In the genomic region with DNA sequence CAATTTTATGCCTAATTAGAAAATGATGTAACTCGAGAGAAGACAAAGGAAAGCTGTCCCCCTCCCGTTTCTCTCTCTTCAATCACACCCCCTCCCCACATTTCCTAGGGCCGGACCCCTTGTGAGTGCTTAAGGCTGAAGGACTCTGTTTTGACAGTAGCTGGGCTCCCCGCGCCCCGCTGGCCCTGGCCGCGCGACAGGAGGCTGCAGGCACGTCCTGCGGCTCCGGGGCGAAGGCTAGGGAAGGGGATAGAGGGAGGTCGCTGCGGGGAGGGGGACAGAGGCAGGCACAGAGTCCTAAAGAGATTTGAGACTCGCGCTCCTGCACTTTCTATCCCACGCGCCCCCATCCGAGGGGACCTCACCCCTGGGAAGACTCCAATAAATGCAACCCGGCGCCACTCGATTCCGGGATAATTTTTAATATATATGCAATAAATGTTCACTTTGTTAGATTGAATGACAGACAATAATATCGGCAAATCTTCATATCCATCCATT, we compare ENCODE assay signal across 14 cellular contexts. TPM values are rescaled to one million over a fixed set of nuclear protein-coding genes. Genes with fewer than 3 reads are reported as not detected.
A peak's percentile ranks its signal among the peaks of the same experiment; 100 is the strongest.
DNase-seq lines count a peak whose midpoint lies in the region; ATAC-seq, FAIRE-seq and TF ChIP-seq lines count a peak whose summit lies in the region.
"Had no signal": no experiment of that assay in that cellular context is flagged by ENCODE, and none has a peak within 500 bp of the region (broad histone marks: within the 10 kb centered on the region; RNA-seq: fewer than 3 reads in every experiment).

No MANE protein-coding gene starts in this region.

- no peak overlapping the region for H3K4ac ChIP-seq in H9 (ENCODE audit: low read depth, low read length)
- no peak overlapping the region for H3K4ac ChIP-seq in H1 (replicated peaks; ENCODE audit: insufficient read length, low read depth, low read length)
- H3K4ac ChIP-seq in mesendoderm (ENCODE audit: low read depth, low read length), result no peak overlapping the region

- H3K27ac ChIP-seq in H9 (ENCODE audit: insufficient read length, low read depth, low read length), result no peak overlapping the region
- H3K27ac ChIP-seq in H1 (ENCODE audit: low read depth, low read length), result no peak overlapping the region
- H3K27ac ChIP-seq in mesendoderm (ENCODE audit: low read depth, low read length), result no peak overlapping the region
- H3K27ac ChIP-seq in spleen, result no peak overlapping the region
- H3K27ac ChIP-seq: KMS-11, PC-9, SK-N-MC had no signal

- H3T11ph ChIP-seq in H9 (ENCODE audit: low read length), result no peak overlapping the region

- intact Hi-C loops in spleen (cut with DNase I; ENCODE audit: low total_unique reads), result loop anchor here (10.0 kb wide), 1 partner anchor 614 kb away; no protein-coding TSS in a partner anchor

- H3K79me2 ChIP-seq in H9 (ENCODE audit: insufficient read depth, low read length) (no peaks in the 10 kb centered on the region), H1 (ENCODE audit: control insufficient read depth in 1 of 2, insufficient read depth in 2 of 2, low read length in 2 of 2) (no peaks in the 10 kb centered on the region), mesendoderm (ENCODE audit: control insufficient read depth, insufficient read depth, low read length) (no peaks in the 10 kb centered on the region)

- H2BK5ac ChIP-seq in H9 (ENCODE audit: insufficient read length, low read length), result no peak overlapping the region
- H2BK5ac ChIP-seq in H1 (ENCODE audit: low read depth, low read length), result no peak overlapping the region
- H2BK5ac ChIP-seq in mesendoderm (ENCODE audit: low read length), result no peak overlapping the region

- H2BK12ac ChIP-seq in H9 (ENCODE audit: insufficient read length, low read depth, low read length), result no peak overlapping the region
- no peak overlapping the region for H2BK12ac ChIP-seq in H1 (ENCODE audit: low read depth, low read length)

- TF ChIP-seq POLR2A in H1 (IDR thresholded peaks at IDR 0.05; ENCODE audit: control extremely low read depth in 1 of 2, low read depth in 2 of 2, low read length in 2 of 2) (no peak), spleen (IDR thresholded peaks at IDR 0.05) (no peak)

- H3K27me3 Mint-ChIP-seq in H9 (ENCODE audit: low read depth), result peaks cover 100% of the 10 kb centered on the region

- no peak overlapping the region for H3K56ac ChIP-seq in H9 (ENCODE audit: insufficient read length, low read depth, low read length)
- no peak overlapping the region for H3K56ac ChIP-seq in H1 (replicated peaks; ENCODE audit: insufficient read length, low read depth, low read length)
- no peak overlapping the region for H3K56ac ChIP-seq in mesendoderm (ENCODE audit: low read length)

- H4K20me1 ChIP-seq in H9 (ENCODE audit: control insufficient read depth, insufficient read depth, insufficient read length), result no peaks in the 10 kb centered on the region
- peaks cover 18 to 34% of the 10 kb centered on the region in 2 experiments for H4K20me1 ChIP-seq in H1 (replicated peaks in 1 of 2; ENCODE audit: control insufficient read depth in 1 of 2, insufficient read depth in 2 of 2, low read length in 2 of 2)

- H3K79me1 ChIP-seq in H9 (ENCODE audit: insufficient read depth, low read depth, low read length, poor library complexity, severe bottlenecking), result no peaks in the 10 kb centered on the region
- no peaks in the 10 kb centered on the region for H3K79me1 ChIP-seq in H1 (ENCODE audit: low read depth, low read length)
- H3K79me1 ChIP-seq in mesendoderm (ENCODE audit: low read length), result no peaks in the 10 kb centered on the region

- no peak overlapping the region for H2AFZ ChIP-seq in H9 (ENCODE audit: low read length)
- no peak overlapping the region for H2AFZ ChIP-seq in H1 (ENCODE audit: low read length)
- H2AFZ ChIP-seq: PC-9 had no signal

- TF ChIP-seq CTCF in H9 (conservative IDR thresholded peaks at IDR 0.05), result no peak
- no peak for TF ChIP-seq CTCF in H1 (IDR thresholded peaks at IDR 0.05; ENCODE audit: control extremely low read depth in 1 of 3, insufficient read depth in 1 of 3, low read depth in 1 of 3, low read length in 3 of 3)
- TF ChIP-seq CTCF in spleen (IDR thresholded peaks at IDR 0.05 in 8 of 11, conservative IDR thresholded peaks at IDR 0.05 in 3 of 11), result no peak

- H3K4me3 ChIP-seq in H1 (ENCODE audit: extremely low read depth in 1 of 4, insufficient read depth in 2 of 4, low read depth in 3 of 4, low read length in 4 of 4), result peak overlapping the region; percentile 10 to 54 (median 26); a peak in 4 of 8 replicates
- H3K4me3 ChIP-seq in mesendoderm (ENCODE audit: low read length), result no peak overlapping the region
- no peak overlapping the region for H3K4me3 ChIP-seq in spleen
- H3K4me3 ChIP-seq: PC-9, SK-N-MC had no signal

- H3K36me3 Mint-ChIP-seq in H9 (ENCODE audit: insufficient read depth in 1 of 3, low read depth in 3 of 3), result peaks cover 0 to 2% (median 0%) of the 10 kb centered on the region in 3 experiments; a peak in 1 of 7 replicates
- H3K36me3 Mint-ChIP-seq: CD8-positive, alpha-beta T cell had no signal

- H3K9me3 ChIP-seq in H9 (ENCODE audit: control insufficient read depth, low read depth, low read length) (no peaks in the 10 kb centered on the region), H1 (ENCODE audit: insufficient read depth in 2 of 2, low read depth in 1 of 2, low read length in 1 of 2) (no peaks in the 10 kb centered on the region), spleen (no peaks in the 10 kb centered on the region)

- no peak for TF ChIP-seq EP300 in H1 (IDR thresholded peaks at IDR 0.05; ENCODE audit: borderline replicate concordance in 1 of 2, low read depth in 2 of 2, low read length in 2 of 2)

- no peaks in the 10 kb centered on the region; a peak in 1 of 5 replicates for H3K9me3 Mint-ChIP-seq in H9
- H3K9me3 Mint-ChIP-seq: CD8-positive, alpha-beta T cell had no signal

- no peaks in the 10 kb centered on the region; a peak in 1 of 8 replicates for H3K36me3 ChIP-seq in H1 (ENCODE audit: control insufficient read depth in 2 of 4, insufficient read depth in 4 of 4, low read length in 3 of 4)
- no peaks in the 10 kb centered on the region for H3K36me3 ChIP-seq in mesendoderm (ENCODE audit: control insufficient read depth, insufficient read depth, low read length)
- H3K36me3 ChIP-seq in spleen, result no peaks in the 10 kb centered on the region

- H2BK20ac ChIP-seq in H9 (ENCODE audit: low read depth, low read length, poor library complexity, severe bottlenecking), result no peak overlapping the region
- no peak overlapping the region for H2BK20ac ChIP-seq in H1 (ENCODE audit: low read length)

- TF ChIP-seq RAD21 in H1 (IDR thresholded peaks at IDR 0.05 in 1 of 2, conservative IDR thresholded peaks at IDR 0.05 in 1 of 2; ENCODE audit: low read depth in 2 of 2, low read length in 2 of 2), result no peak

- no peak overlapping the region for H2BK15ac ChIP-seq in H9 (ENCODE audit: low read depth, low read length)
- no peak overlapping the region for H2BK15ac ChIP-seq in H1 (ENCODE audit: low read length)
- H2BK15ac ChIP-seq in mesendoderm (replicated peaks; ENCODE audit: low read depth), result no peak overlapping the region

- no peaks in the 10 kb centered on the region; the same call in 1 of the 2 replicates for H3K4me1 ChIP-seq in H9 (ENCODE audit: insufficient read depth, low read length)
- peaks cover 0 to 24% (median 17%) of the 10 kb centered on the region in 4 experiments; a peak in 6 of 7 replicates for H3K4me1 ChIP-seq in H1 (replicated peaks in 1 of 4; ENCODE audit: control insufficient read depth in 3 of 4, insufficient read depth in 4 of 4, low read length in 3 of 4)
- no peaks in the 10 kb centered on the region for H3K4me1 ChIP-seq in mesendoderm (ENCODE audit: control insufficient read depth, low read depth, low read length)
- peaks cover 14 to 52% (median 30%) of the 10 kb centered on the region in 6 donors for H3K4me1 ChIP-seq in spleen

- no peak overlapping the region for H4K91ac ChIP-seq in H9 (ENCODE audit: insufficient read length, low read depth, low read length)
- no peak overlapping the region for H4K91ac ChIP-seq in H1 (replicated peaks; ENCODE audit: insufficient read length, low read length)

- no CpG with 5 or more reads among the region's 25 CpGs for WGBS in H9 (ENCODE audit: extremely low coverage, insufficient read length, low lambda C conversion rate)
- WGBS in H1 (ENCODE audit: extremely low coverage in 1 of 2, insufficient coverage in 1 of 2, insufficient read length in 1 of 2, insufficient replicate concordance in 2 of 2, low coverage in 1 of 2, low lambda C conversion rate in 2 of 2, missing lambda C conversion rate in 1 of 2), 2 experiments, result 2% methylated on average over 25 of the region's 25 CpGs; no CpG with 5 or more reads in 1 of the 2 experiments
- whole genome bisulfite sequencing in mesendoderm (ENCODE audit: extremely low coverage, insufficient coverage, low lambda C conversion rate), result no CpG with 5 or more reads among the region's 25 CpGs
- WGBS in spleen, 5 donors, result 7 to 22% (median 14%) methylated on average over 22 to 25 of the region's 25 CpGs

- H2BK120ac ChIP-seq in H9 (ENCODE audit: low read depth, low read length, poor library complexity, severe bottlenecking) (no peak overlapping the region), H1 (replicated peaks; ENCODE audit: low read depth, low read length) (no peak overlapping the region), mesendoderm (ENCODE audit: low read depth, low read length) (no peak overlapping the region)

- FAIRE-seq in H1 (lab: Jason Lieb, UNC), result no peak
- FAIRE-seq: HepG2 had no signal

- H3K23me2 ChIP-seq in H9 (ENCODE audit: insufficient read length, low read depth, low read length, poor library complexity, severe bottlenecking), result peaks cover 14% of the 10 kb centered on the region
- peaks cover 5% of the 10 kb centered on the region; the same call in 1 of the 2 replicates for H3K23me2 ChIP-seq in H1 (ENCODE audit: low read depth, low read length)

- CTCF ChIA-PET in H1 (lab: Charles Lee; ENCODE audit: partially characterized antibody), result interaction anchor here (1.4 to 4.5 kb wide), 6 partner anchors 8 to 185 kb away, joined by 3 to 27 read pairs (median 8); no protein-coding TSS in a partner anchor

- H3K4me2 ChIP-seq in H9 (ENCODE audit: insufficient read depth, insufficient read length, low read length) (peak overlapping the region; percentile 55), H1 (ENCODE audit: insufficient read depth in 1 of 2, low read depth in 2 of 2, low read length in 2 of 2) (peak overlapping the region; percentile 50 to 61), mesendoderm (ENCODE audit: low read length) (no peak overlapping the region)
- H3K4me2 ChIP-seq: KMS-11, PC-9 had no signal

- no peak overlapping the region for H2AK5ac ChIP-seq in H9 (ENCODE audit: insufficient read length, low read length)
- H2AK5ac ChIP-seq in H1 (ENCODE audit: low read depth, low read length), result no peak overlapping the region
- H2AK5ac ChIP-seq in mesendoderm (ENCODE audit: low read length), result no peak overlapping the region

- H4K5ac ChIP-seq in H9 (ENCODE audit: insufficient read length, low read depth, low read length) (no peak overlapping the region), H1 (ENCODE audit: insufficient read length, low read depth, low read length) (no peak overlapping the region), mesendoderm (ENCODE audit: low read length) (no peak overlapping the region)

- H3K18ac ChIP-seq in H9 (ENCODE audit: insufficient read length, low read depth, low read length) (no peak overlapping the region), H1 (ENCODE audit: extremely low read depth, low read length) (no peak overlapping the region), mesendoderm (ENCODE audit: low read length) (no peak overlapping the region)

- POLR2A ChIA-PET in H1 (lab: Charles Lee; ENCODE audit: partially characterized antibody), result interaction anchor here (0.8 to 4.7 kb wide), 5 partner anchors 9 to 133 kb away, joined by 3 to 25 read pairs (median 4); no protein-coding TSS in a partner anchor

- no peak overlapping the region for H3K27ac Mint-ChIP-seq in H9
- H3K27ac Mint-ChIP-seq: CD8-positive, alpha-beta T cell had no signal

- H3K9ac ChIP-seq in H9 (ENCODE audit: extremely low read depth, insufficient read length, low read length) (no peak overlapping the region), H1 (replicated peaks in 1 of 4; ENCODE audit: extremely low read depth in 1 of 4, low read depth in 3 of 4, low read length in 3 of 4) (no peak overlapping the region), mesendoderm (ENCODE audit: low read length) (no peak overlapping the region)
- H3K9ac ChIP-seq: KMS-11 had no signal

- H3K14ac ChIP-seq in H9 (ENCODE audit: insufficient read depth, low read length) (no peak overlapping the region), H1 (ENCODE audit: insufficient read length) (no peak overlapping the region)

- ATAC-seq in GM18519 (IDR thresholded peaks at IDR 0.05; ENCODE audit: low FRiP score, unreplicated experiment) (no peak), HG02763 (IDR thresholded peaks at IDR 0.05; ENCODE audit: unreplicated experiment) (no peak)
- ATAC-seq: CD8-positive, alpha-beta T cell; HepG2 had no signal

- no peak overlapping the region for H4K8ac ChIP-seq in H9 (replicated peaks; ENCODE audit: insufficient read length, low read depth, low read length)
- no peak overlapping the region for H4K8ac ChIP-seq in H1 (ENCODE audit: extremely low read depth, insufficient read depth, low read length)
- H4K8ac ChIP-seq in mesendoderm (ENCODE audit: low read depth, low read length), result no peak overlapping the region

- DNase-seq in H9 (peak; percentile 51), H1 (ENCODE audit: low read depth in 1 of 2, low spot score in 2 of 2) (peak in 1 of 2 experiments; percentile 67), mesendoderm (peak; percentile 16), spleen (peak; percentile 76), NCI-H2107 treated with DMSO at 0.1 percent for 48 hours (lab: John Stamatoyannopoulos, UW; ENCODE audit: unreplicated experiment) (no peak)
- DNase-seq: CD8-positive, alpha-beta T cell; NCI-H1092; NCI-H446; PC-9 had no signal

- peaks cover 95% of the 10 kb centered on the region for H3K27me3 ChIP-seq in H9 (ENCODE audit: insufficient read depth, low read length)
- peaks cover 85 to 98% (median 96%) of the 10 kb centered on the region in 4 experiments for H3K27me3 ChIP-seq in H1 (replicated peaks in 1 of 4; ENCODE audit: control insufficient read depth in 3 of 4, extremely low read depth in 1 of 4, insufficient read depth in 3 of 4, low read length in 3 of 4)
- peaks cover 81% of the 10 kb centered on the region for H3K27me3 ChIP-seq in mesendoderm (ENCODE audit: insufficient read depth, low read length, poor library complexity)
- peaks cover 3 to 99% (median 76%) of the 10 kb centered on the region in 7 donors for H3K27me3 ChIP-seq in spleen (replicated peaks in 1 of 7)

- peak overlapping the region in 1 of 2 experiments; percentile 74; a peak in 3 of 5 replicates for H3K4me3 Mint-ChIP-seq in H9
- H3K4me3 Mint-ChIP-seq: CD8-positive, alpha-beta T cell had no signal

- H3K4me1 Mint-ChIP-seq in H9, result peaks cover 25 to 45% of the 10 kb centered on the region in 2 experiments

- no peak overlapping the region for H3K23ac ChIP-seq in H9 (ENCODE audit: insufficient read length, low read depth, low read length)
- H3K23ac ChIP-seq in H1 (ENCODE audit: insufficient read length), result no peak overlapping the region
- H3K23ac ChIP-seq in mesendoderm (ENCODE audit: low read length), result no peak overlapping the region

RNA-seq across cellular contexts. Expression of a gene that starts 56.2 kb away (rescaled TPM):
- total RNA-seq in H9 (2021) (74.2 and 76.7 TPM in 2 replicates), spleen (10 to 100 TPM; 51.4 to 69.2 (median 55.7) TPM)
- total RNA-seq in H1 (2021; fragmentation: NEBNext Ultra II Directional; extraction: Animal tissue kit (Norgen Biotek cat#: 25700)), result 86.7 and 94.4 TPM in 2 replicates
- polyA plus RNA-seq in H1 (2011; rRNA removed) (72.5 and 86.6 TPM in 2 replicates), spleen (1 to 10 TPM; 4.3 to 8.8 (median 5.8) TPM)
- 51.6 TPM for polyA plus RNA-seq in H1 (2011; cell fraction: cytosol; rRNA removed)
- polyA plus RNA-seq in H1 (2011; cell fraction: nucleus; rRNA removed), result 54.2 TPM
- 32.0 to 50.1 TPM (median 41.5 TPM) in 4 replicates for polyA plus RNA-seq in H1 (2012, experiment 1 of 2)
- polyA plus RNA-seq in H1 (2012, experiment 2 of 2), result 13.5 TPM
- polyA plus RNA-seq in H1 (2013, experiment 1 of 2), result 88.9 TPM
- 111 TPM for polyA plus RNA-seq in H1 (2013, experiment 2 of 2)
- polyA minus RNA-seq in H1 (2011; rRNA and poly(A)+ RNA removed), result 250 and 322 TPM in 2 replicates
- polyA minus RNA-seq in H1 (2011; cell fraction: cytosol; rRNA and poly(A)+ RNA removed), result 84.2 TPM
- polyA minus RNA-seq in H1 (2011; cell fraction: nucleus; rRNA and poly(A)+ RNA removed), result 100 TPM
- polyA plus RNA-seq in mesendoderm (2013, experiment 1 of 2), result 71.1 TPM
- 72.8 TPM for polyA plus RNA-seq in mesendoderm (2013, experiment 2 of 2)

Comparison
In these comparisons a context has a peak if more than half of its experiments do, and no peak if none do; other contexts are left out.
1. H3K4me3 ChIP-seq: peak in H1 (4 of 4); none in mesendoderm (single experiment) and spleen (0 of 8).